1 cellular context compared by ENCODE assay signal in genomic region chr9:134373953-134374300, GRCh38.
TF ChIP-seq lines count a peak whose summit lies in the region.

No MANE protein-coding gene starts in this region.

TF ChIP-seq in SK-N-SH, 30 proteins besides CTCF, POLR2A, EP300 and RAD21:
- TF ChIP-seq USF1 (IDR thresholded peaks at IDR 0.05; ENCODE audit: borderline replicate concordance, low read depth) (no peak), REST (IDR thresholded peaks at IDR 0.05; ENCODE audit: low read depth, low read length) (no peak)
